Comparison of ENCODE assay signal across 9 cellular contexts in the genomic region with DNA sequence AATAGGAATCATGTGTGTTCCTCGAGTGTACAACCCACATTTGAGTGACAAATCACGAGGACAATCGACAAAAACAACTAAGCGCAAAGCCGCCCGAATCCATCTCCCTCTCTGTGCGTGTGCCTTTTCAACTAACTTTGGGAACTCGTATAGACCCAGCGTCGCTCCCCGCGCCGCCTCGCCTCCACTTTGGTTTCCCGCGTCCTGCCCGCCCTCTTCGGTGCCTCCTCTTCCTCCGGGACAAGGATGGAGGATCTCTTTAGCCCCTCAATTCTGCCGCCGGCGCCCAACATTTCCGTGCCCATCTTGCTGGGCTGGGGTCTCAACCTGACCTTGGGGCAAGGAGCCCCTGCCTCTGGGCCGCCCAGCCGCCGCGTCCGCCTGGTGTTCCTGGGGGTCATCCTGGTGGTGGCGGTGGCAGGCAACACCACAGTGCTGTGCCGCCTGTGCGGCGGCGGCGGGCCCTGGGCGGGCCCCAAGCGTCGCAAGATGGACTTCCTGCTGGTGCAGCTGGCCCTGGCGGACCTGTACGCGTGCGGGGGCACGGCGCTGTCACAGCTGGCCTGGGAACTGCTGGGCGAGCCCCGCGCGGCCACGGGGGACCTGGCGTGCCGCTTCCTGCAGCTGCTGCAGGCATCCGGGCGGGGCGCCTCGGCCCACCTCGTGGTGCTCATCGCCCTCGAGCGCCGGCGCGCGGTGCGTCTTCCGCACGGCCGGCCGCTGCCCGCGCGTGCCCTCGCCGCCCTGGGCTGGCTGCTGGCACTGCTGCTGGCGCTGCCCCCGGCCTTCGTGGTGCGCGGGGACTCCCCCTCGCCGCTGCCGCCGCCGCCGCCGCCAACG. TPM values are rescaled to one million over a fixed set of nuclear protein-coding genes. Genes with fewer than 3 reads are reported as not detected.
DNase-seq lines count a peak whose midpoint lies in the region; ATAC-seq, FAIRE-seq and TF ChIP-seq lines count a peak whose summit lies in the region.
"Had no signal": no experiment of that assay in that cellular context is flagged by ENCODE, and none has a peak within 500 bp of the region (broad histone marks: within the 10 kb centered on the region; RNA-seq: fewer than 3 reads in every experiment).

A gene (plus strand): TSS at position 58 of the 840 bp plus-strand sequence. CDS start 189 bp downstream, at position 247.

- ATAC-seq in A549: peak; percentile 91 to 92
- peak; percentile 59 for ATAC-seq in HG02938 (IDR thresholded peaks at IDR 0.05; ENCODE audit: unreplicated experiment)
- ATAC-seq: HCT116 had no signal

- H3K36me3 Mint-ChIP-seq in neural crest cell (ENCODE audit: low read depth): peaks cover 2% of the 10 kb centered on the region

- FAIRE-seq in A549 (lab: Jason Lieb, UNC): no peak

- 49% methylated on average over 22 of the region's 85 CpGs for WGBS in A549 (ENCODE audit: missing lambda C conversion rate)
- under 1% methylated on average over 85 of the region's 85 CpGs for WGBS in thymus

- no peak for TF ChIP-seq EP300 in A549 (IDR thresholded peaks at IDR 0.05)

- TF ChIP-seq POLR2A in A549 (IDR thresholded peaks at IDR 0.05; ENCODE audit: low read length) (peak; percentile 36), GM15510 (IDR thresholded peaks at IDR 0.05; ENCODE audit: borderline replicate concordance, extremely low read depth, insufficient read length) (peak; percentile 34)

- no peaks in the 10 kb centered on the region for H3K9me3 Mint-ChIP-seq in neural crest cell

- H3K4me3 Mint-ChIP-seq in neural crest cell: peak within 1 kb of the TSS; percentile 78

- H3K4me3 ChIP-seq in A549: peak within 1 kb of the TSS; percentile 56
- H3K4me3 ChIP-seq in fibroblast of mammary gland (ENCODE audit: control insufficient read depth, low read depth, low read length): peak within 1 kb of the TSS; percentile 52
- H3K4me3 ChIP-seq in thymus (ENCODE audit: low read length): peak within 1 kb of the TSS; percentile 67

- peaks cover 13% of the 10 kb centered on the region for H3K4me1 Mint-ChIP-seq in neural crest cell

- H3K27ac ChIP-seq in A549 (peak within 1 kb of the TSS; percentile 69 to 87), thymus (ENCODE audit: low read depth) (peak within 1 kb of the TSS; percentile 26)

- H3K9me3 ChIP-seq in A549 (no peaks in the 10 kb centered on the region), thymus (ENCODE audit: control insufficient read depth) (no peaks in the 10 kb centered on the region)

- POLR2A ChIA-PET in A549 (lab: Yijun Ruan, JAX): no interaction called here

- no peak within 1 kb of the TSS for H3K27ac Mint-ChIP-seq in neural crest cell (ENCODE audit: unreplicated experiment)

- H3K27me3 ChIP-seq in thymus (ENCODE audit: control insufficient read depth, insufficient read depth): peaks cover 3% of the 10 kb centered on the region

- H3K36me3 ChIP-seq in thymus (ENCODE audit: control insufficient read depth, insufficient read depth): no peaks in the 10 kb centered on the region

- DNase-seq in A549 (ENCODE audit: low read depth in 1 of 2, low spot score in 1 of 2): peak; percentile 36 to 60
- DNase-seq in NCI-H345 (lab: John Stamatoyannopoulos, UW): peak; percentile 41
- DNase-seq in activated T-cell treated with anti-CD3 and anti-CD28 coated beads for 48 hours (ENCODE audit: low read depth): peak; percentile 66
- peak; percentile 38 for DNase-seq in fibroblast of mammary gland (ENCODE audit: low read depth)
- DNase-seq in neural crest cell (ENCODE audit: low read depth, low spot score): peak; percentile 40

- no peak for TF ChIP-seq RAD21 in A549 (conservative IDR thresholded peaks at IDR 0.05 in 1 of 2, IDR thresholded peaks at IDR 0.05 in 1 of 2)

- H3K4me2 ChIP-seq in A549: peak within 1 kb of the TSS; percentile 97

- TF ChIP-seq CTCF in A549 (IDR thresholded peaks at IDR 0.05) (no peak), fibroblast of mammary gland (conservative IDR thresholded peaks at IDR 0.05; ENCODE audit: control insufficient read depth, insufficient read depth, low read depth, low read length) (no peak), neural crest cell (conservative IDR thresholded peaks at IDR 0.05) (peak; percentile 34)

- CTCF ChIA-PET in A549 (lab: Yijun Ruan, JAX): no interaction called here

- peaks cover 60% of the 10 kb centered on the region for H3K27me3 Mint-ChIP-seq in neural crest cell (ENCODE audit: low read depth)

- H3K4me1 ChIP-seq in A549: 0 out of 3 replicates have a peak, but pooled peaks cover 4% of the 10 kb centered on the region
- H3K4me1 ChIP-seq in thymus (ENCODE audit: control insufficient read depth, insufficient read depth, low read length): peaks cover 21% of the 10 kb centered on the region

TF ChIP-seq in A549, 52 proteins besides CTCF, POLR2A, EP300 and RAD21 (continues in another document):
- peak; percentile 19 for TF ChIP-seq ZFP36 (IDR thresholded peaks at IDR 0.05; ENCODE audit: borderline replicate concordance, partially characterized antibody)
- TF ChIP-seq RNF2 (IDR thresholded peaks at IDR 0.05; ENCODE audit: borderline replicate concordance, low read depth): 0 out of 2 replicates have a peak, but pooled peaks have one; percentile 64
- no peak for TF ChIP-seq BHLHE40 (IDR thresholded peaks at IDR 0.05; ENCODE audit: low read depth, low read length)
- TF ChIP-seq TP53 (CRISPR knock-in tag; IDR thresholded peaks at IDR 0.05): no peak
- no peak for TF ChIP-seq TFCP2L1 (CRISPR knock-in tag; IDR thresholded peaks at IDR 0.05)
- no peak for TF ChIP-seq CBX8 (IDR thresholded peaks at IDR 0.05)
- TF ChIP-seq, protein P1, sequence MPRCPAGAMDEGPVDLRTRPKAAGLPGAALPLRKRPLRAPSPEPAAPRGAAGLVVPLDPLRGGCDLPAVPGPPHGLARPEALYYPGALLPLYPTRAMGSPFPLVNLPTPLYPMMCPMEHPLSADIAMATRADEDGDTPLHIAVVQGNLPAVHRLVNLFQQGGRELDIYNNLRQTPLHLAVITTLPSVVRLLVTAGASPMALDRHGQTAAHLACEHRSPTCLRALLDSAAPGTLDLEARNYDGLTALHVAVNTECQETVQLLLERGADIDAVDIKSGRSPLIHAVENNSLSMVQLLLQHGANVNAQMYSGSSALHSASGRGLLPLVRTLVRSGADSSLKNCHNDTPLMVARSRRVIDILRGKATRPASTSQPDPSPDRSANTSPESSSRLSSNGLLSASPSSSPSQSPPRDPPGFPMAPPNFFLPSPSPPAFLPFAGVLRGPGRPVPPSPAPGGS (IDR thresholded peaks at IDR 0.05): no peak
- TF ChIP-seq MAZ (IDR thresholded peaks at IDR 0.05; ENCODE audit: borderline replicate concordance, low read depth, low read length): no peak
- TF ChIP-seq CHD4 (IDR thresholded peaks at IDR 0.05; ENCODE audit: borderline replicate concordance): no peak
- TF ChIP-seq, protein P2, sequence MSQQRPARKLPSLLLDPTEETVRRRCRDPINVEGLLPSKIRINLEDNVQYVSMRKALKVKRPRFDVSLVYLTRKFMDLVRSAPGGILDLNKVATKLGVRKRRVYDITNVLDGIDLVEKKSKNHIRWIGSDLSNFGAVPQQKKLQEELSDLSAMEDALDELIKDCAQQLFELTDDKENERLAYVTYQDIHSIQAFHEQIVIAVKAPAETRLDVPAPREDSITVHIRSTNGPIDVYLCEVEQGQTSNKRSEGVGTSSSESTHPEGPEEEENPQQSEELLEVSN (IDR thresholded peaks at IDR 0.05; ENCODE audit: borderline replicate concordance, low read depth): peak; percentile 78
- TF ChIP-seq, protein P3, sequence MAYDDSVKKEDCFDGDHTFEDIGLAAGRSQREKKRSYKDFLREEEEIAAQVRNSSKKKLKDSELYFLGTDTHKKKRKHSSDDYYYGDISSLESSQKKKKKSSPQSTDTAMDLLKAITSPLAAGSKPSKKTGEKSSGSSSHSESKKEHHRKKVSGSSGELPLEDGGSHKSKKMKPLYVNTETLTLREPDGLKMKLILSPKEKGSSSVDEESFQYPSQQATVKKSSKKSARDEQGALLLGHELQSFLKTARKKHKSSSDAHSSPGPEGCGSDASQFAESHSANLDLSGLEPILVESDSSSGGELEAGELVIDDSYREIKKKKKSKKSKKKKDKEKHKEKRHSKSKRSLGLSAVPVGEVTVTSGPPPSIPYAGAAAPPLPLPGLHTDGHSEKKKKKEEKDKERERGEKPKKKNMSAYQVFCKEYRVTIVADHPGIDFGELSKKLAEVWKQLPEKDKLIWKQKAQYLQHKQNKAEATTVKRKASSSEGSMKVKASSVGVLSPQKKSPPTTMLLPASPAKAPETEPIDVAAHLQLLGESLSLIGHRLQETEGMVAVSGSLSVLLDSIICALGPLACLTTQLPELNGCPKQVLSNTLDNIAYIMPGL (CRISPR knock-in tag; IDR thresholded peaks at IDR 0.05; ENCODE audit: borderline replicate concordance): no peak
- TF ChIP-seq, protein P4, sequence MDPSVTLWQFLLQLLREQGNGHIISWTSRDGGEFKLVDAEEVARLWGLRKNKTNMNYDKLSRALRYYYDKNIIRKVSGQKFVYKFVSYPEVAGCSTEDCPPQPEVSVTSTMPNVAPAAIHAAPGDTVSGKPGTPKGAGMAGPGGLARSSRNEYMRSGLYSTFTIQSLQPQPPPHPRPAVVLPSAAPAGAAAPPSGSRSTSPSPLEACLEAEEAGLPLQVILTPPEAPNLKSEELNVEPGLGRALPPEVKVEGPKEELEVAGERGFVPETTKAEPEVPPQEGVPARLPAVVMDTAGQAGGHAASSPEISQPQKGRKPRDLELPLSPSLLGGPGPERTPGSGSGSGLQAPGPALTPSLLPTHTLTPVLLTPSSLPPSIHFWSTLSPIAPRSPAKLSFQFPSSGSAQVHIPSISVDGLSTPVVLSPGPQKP (IDR thresholded peaks at IDR 0.05; ENCODE audit: low read depth, low read length): no peak
- TF ChIP-seq HOXB5 (CRISPR knock-in tag; IDR thresholded peaks at IDR 0.05): peak; percentile 62; the same call in 1 of the 2 replicates
- TF ChIP-seq JUN (IDR thresholded peaks at IDR 0.05): peak in 1 of 2 experiments; percentile 57; a peak in 2 of 5 replicates
- no peak for TF ChIP-seq RCOR1 (IDR thresholded peaks at IDR 0.05; ENCODE audit: low read depth, low read length)
- no peak for TF ChIP-seq FOSL2 (IDR thresholded peaks at IDR 0.05)
- no peak for TF ChIP-seq FOSL2 (CRISPR knock-in tag; IDR thresholded peaks at IDR 0.05)
- no peak for TF ChIP-seq NR3C1 (IDR thresholded peaks at IDR 0.05)

RNA-seq across cellular contexts. Expression of the gene that starts here (rescaled TPM):
- polyA plus RNA-seq in A549 (2011; rRNA removed) (0.13 and 0.15 TPM in 2 replicates), A549 (2017; fragmentation: RNase III; extraction: RNeasy Plus Mini Kit Qiagen cat#74134 plus additional on column Dnase treatment) (0.05 to 0.13 TPM in 2 of 3 replicates, not detected in the other), thymus (0.89 TPM)
- 0.12 and 0.14 TPM in 2 replicates for polyA plus RNA-seq in A549 (2012; cell fraction: cytosol; rRNA removed)
- 0.26 and 0.29 TPM in 2 replicates for polyA plus RNA-seq in A549 (2012; cell fraction: nucleus; rRNA removed)
- 0.08 TPM in 1 of 2 replicates, not detected in the other for polyA minus RNA-seq in A549 (2011; rRNA and poly(A)+ RNA removed)
- total RNA-seq in neural crest cell: 0.14 TPM in 1 of 2 replicates, not detected in the other

Comparison
In these comparisons a context has a peak if more than half of its experiments do, and no peak if none do; other contexts are left out.
1. Peak in every context shown above with its lines: DNase-seq, ATAC-seq, H3K4me3 ChIP-seq and H3K27ac ChIP-seq.
2. Peak in DNase-seq, ATAC-seq, H3K4me3 ChIP-seq, H3K27ac ChIP-seq and H3K4me2 ChIP-seq in A549; RNA of the gene not detected or under 1 TPM.
3. Peak in DNase-seq in neural crest cell; RNA of the gene not detected or under 1 TPM.